ENCODE assay signal across 12 cellular contexts in genomic region chr19:7789447-7789846, GRCh38. TPM values are rescaled to one million over a fixed set of nuclear protein-coding genes. Genes with fewer than 3 reads are reported as not detected.
DNase-seq lines count a peak whose midpoint lies in the region; ATAC-seq, FAIRE-seq and TF ChIP-seq lines count a peak whose summit lies in the region.
"Had no signal": no experiment of that assay in that cellular context is flagged by ENCODE, and none has a peak within 500 bp of the region (broad histone marks: within the 10 kb centered on the region; RNA-seq: fewer than 3 reads in every experiment).

No MANE protein-coding gene starts in this region.

- no peak for TF ChIP-seq EP300 in K562 (IDR thresholded peaks at IDR 0.05; ENCODE audit: low read length)

- POLR2A ChIA-PET in CD8-positive, alpha-beta T cell (lab: Charles Lee) = no interaction called here
- POLR2A ChIA-PET in K562 (lab: Yijun Ruan, JAX) = no interaction called here
- POLR2A ChIA-PET in naive thymus-derived CD4-positive, alpha-beta T cell (lab: Charles Lee) = interaction anchor here (0.6 to 0.9 kb wide), 2 partner anchors 8 to 332 kb away, joined by 3 to 4 read pairs; no protein-coding TSS in a partner anchor

- CTCF ChIA-PET in CD8-positive, alpha-beta T cell (lab: Charles Lee) = interaction anchor here (0.6 to 1.7 kb wide), 2 partner anchors 109 to 140 kb away, joined by 4 to 5 read pairs; partner anchors contain the start of gene TRAPPC5
- CTCF ChIA-PET in K562 (lab: Yijun Ruan, JAX; ENCODE audit: low intra/inter-chr PET ratio) = no interaction called here
- CTCF ChIA-PET in naive thymus-derived CD4-positive, alpha-beta T cell (lab: Charles Lee) = no interaction called here

- no peaks in the 10 kb centered on the region for H4K20me1 ChIP-seq in K562 (replicated peaks; ENCODE audit: control insufficient read depth, insufficient read depth, low read length)

- no peaks in the 10 kb centered on the region for H3K9me3 ChIP-seq in CD8-positive, alpha-beta T cell (ENCODE audit: low read length)
- H3K9me3 ChIP-seq in K562 (replicated peaks; ENCODE audit: control insufficient read depth, insufficient read depth, low read depth, low read length) = no peaks in the 10 kb centered on the region; the same call in 1 of the 2 replicates
- H3K9me3 ChIP-seq in naive thymus-derived CD4-positive, alpha-beta T cell (ENCODE audit: control insufficient read depth in 2 of 3, low read length in 3 of 3) = no peaks in the 10 kb centered on the region

- H3K9me1 ChIP-seq in K562 (ENCODE audit: control insufficient read depth, insufficient read depth, low read length) = no peaks in the 10 kb centered on the region

- peak overlapping the region; percentile 73 for H3K4me3 Mint-ChIP-seq in CD8-positive, alpha-beta T cell
- H3K4me3 Mint-ChIP-seq in naive thymus-derived CD4-positive, alpha-beta T cell = peak overlapping the region in 9 of 10 donors; percentile 62 to 87 (median 75)

- in situ Hi-C loops in K562 (cut with MboI) = no loop called here

- H3K4me3 ChIP-seq in CD8-positive, alpha-beta T cell (ENCODE audit: low read depth, low read length) = peak overlapping the region; percentile 9
- H3K4me3 ChIP-seq in K562 = no peak overlapping the region
- peak overlapping the region; percentile 44 for H3K4me3 ChIP-seq in naive thymus-derived CD4-positive, alpha-beta T cell (ENCODE audit: low read length)

- H3K36me3 Mint-ChIP-seq in CD8-positive, alpha-beta T cell = no peaks in the 10 kb centered on the region
- H3K36me3 Mint-ChIP-seq in naive thymus-derived CD4-positive, alpha-beta T cell = no peaks in the 10 kb centered on the region

- peaks cover 28% of the 10 kb centered on the region for H3K27me3 Mint-ChIP-seq in CD8-positive, alpha-beta T cell (ENCODE audit: low read depth)
- H3K27me3 Mint-ChIP-seq in naive thymus-derived CD4-positive, alpha-beta T cell = peaks cover 5 to 51% (median 21%) of the 10 kb centered on the region in 5 donors

- TF ChIP-seq CTCF in CD8-positive, alpha-beta T cell (IDR thresholded peaks at IDR 0.05) = no peak
- TF ChIP-seq CTCF in K562 (IDR thresholded peaks at IDR 0.05 in 2 of 3, conservative IDR thresholded peaks at IDR 0.05 in 1 of 3; ENCODE audit: insufficient read depth in 2 of 3, low read depth in 1 of 3, low read length in 3 of 3) = no peak

- no peak for TF ChIP-seq POLR2A in K562 (conservative IDR thresholded peaks at IDR 0.05)

- H3K79me2 ChIP-seq in K562 (ENCODE audit: control insufficient read depth, insufficient read depth, low read length) = no peaks in the 10 kb centered on the region

- H3K4me2 ChIP-seq in K562 (ENCODE audit: insufficient read depth, low read length) = no peak overlapping the region

- TF ChIP-seq RAD21 in K562 (CRISPR knock-in tag; conservative IDR thresholded peaks at IDR 0.05 in 1 of 2, IDR thresholded peaks at IDR 0.05 in 1 of 2) = no peak

- peaks cover 9% of the 10 kb centered on the region for H3K27me3 ChIP-seq in CD8-positive, alpha-beta T cell (ENCODE audit: insufficient read depth, low read length)
- H3K27me3 ChIP-seq in K562 (ENCODE audit: control insufficient read depth in 2 of 2, insufficient read depth in 2 of 2, low read length in 2 of 2) = peaks cover 0 to 17% of the 10 kb centered on the region in 2 experiments; a peak in 3 of 5 replicates
- peaks cover 0 to 5% of the 10 kb centered on the region in 2 donors for H3K27me3 ChIP-seq in naive thymus-derived CD4-positive, alpha-beta T cell (ENCODE audit: control insufficient read depth in 2 of 2, insufficient read depth in 2 of 2, low read length in 2 of 2)

- H3K9ac ChIP-seq in K562 (ENCODE audit: insufficient read depth in 1 of 2, low read depth in 2 of 2, low read length in 2 of 2) = no peak overlapping the region

- no peaks in the 10 kb centered on the region for H3K36me3 ChIP-seq in CD8-positive, alpha-beta T cell (ENCODE audit: insufficient read depth, low read length)
- H3K36me3 ChIP-seq in K562 (ENCODE audit: control insufficient read depth, insufficient read depth, low read length) = no peaks in the 10 kb centered on the region
- H3K36me3 ChIP-seq in naive thymus-derived CD4-positive, alpha-beta T cell (ENCODE audit: control insufficient read depth in 2 of 3, insufficient read depth in 3 of 3, low read length in 3 of 3) = no peaks in the 10 kb centered on the region

- H3K4me1 Mint-ChIP-seq in CD8-positive, alpha-beta T cell (ENCODE audit: low read depth) = peaks cover 7% of the 10 kb centered on the region
- H3K4me1 Mint-ChIP-seq in naive thymus-derived CD4-positive, alpha-beta T cell = peaks cover 0 to 18% (median 11%) of the 10 kb centered on the region in 7 donors

- WGBS in K562 (ENCODE audit: insufficient coverage, low coverage, missing lambda C conversion rate) = 23% methylated on average over 8 of the region's 31 CpGs

- peak in 5 of 7 experiments; percentile 15 to 53 (median 35) for DNase-seq in CD8-positive, alpha-beta T cell
- peak; percentile 83 for DNase-seq in NCI-H2171 treated with DMSO at 0.1 percent for 48 hours (lab: John Stamatoyannopoulos, UW)
- peak in 2 of 4 experiments; percentile 40 to 57 for DNase-seq in K562 (ENCODE audit: extremely low read depth in 1 of 4, low spot score in 3 of 4)
- peak in 8 of 9 donors; percentile 33 to 63 (median 48) for DNase-seq in naive thymus-derived CD4-positive, alpha-beta T cell
- no peak for DNase-seq in NCI-H1092 treated with DMSO at 0.1 percent for 48 hours (lab: John Stamatoyannopoulos, UW)
- DNase-seq in OCI-M1 (lab: John Stamatoyannopoulos, UW) = no peak
- no peak for DNase-seq in HTR-8/SVneo (ENCODE audit: insufficient read length, low spot score)
- DNase-seq in COLO829 (ENCODE audit: low spot score) = no peak
- DNase-seq: amniotic stem cell, DND-41 had no signal

- no TSS peak for BruUV-seq in K562 (replicated peaks; lab: Mats Ljungman, UMichigan)

- H3K27ac Mint-ChIP-seq in CD8-positive, alpha-beta T cell = no peak overlapping the region
- H3K27ac Mint-ChIP-seq in naive thymus-derived CD4-positive, alpha-beta T cell = no peak overlapping the region

- peaks cover 9% of the 10 kb centered on the region for H3K4me1 ChIP-seq in CD8-positive, alpha-beta T cell (ENCODE audit: insufficient read depth, low read length)
- peaks cover 0 to 16% of the 10 kb centered on the region in 2 experiments; a peak in 2 of 5 replicates for H3K4me1 ChIP-seq in K562 (replicated peaks in 1 of 2; ENCODE audit: control insufficient read depth in 2 of 2, insufficient read depth in 2 of 2, low read length in 2 of 2)
- peaks cover 0 to 12% of the 10 kb centered on the region in 2 donors for H3K4me1 ChIP-seq in naive thymus-derived CD4-positive, alpha-beta T cell (ENCODE audit: control insufficient read depth in 2 of 2, insufficient read depth in 2 of 2, low read length in 2 of 2)

- no peak overlapping the region for H2AFZ ChIP-seq in K562 (ENCODE audit: low read depth, low read length)

- intact Hi-C loops in CD8-positive, alpha-beta T cell (cut with DNase I, micrococcal nuclease) = no loop called here
- intact Hi-C loops in K562 (cut with micrococcal nuclease) = no loop called here
- intact Hi-C loops in naive thymus-derived CD4-positive, alpha-beta T cell (cut with micrococcal nuclease) = no loop called here

- FAIRE-seq in K562 (lab: Jason Lieb, UNC) (no peak), HTR-8/SVneo (lab: Jason Lieb, UNC) (no peak)

- ATAC-seq in CD8-positive, alpha-beta T cell = peak; percentile 82
- ATAC-seq in K562 = peak; percentile 69
- peak; percentile 76 for ATAC-seq in naive thymus-derived CD4-positive, alpha-beta T cell

- peaks cover 6% of the 10 kb centered on the region for H3K9me3 Mint-ChIP-seq in CD8-positive, alpha-beta T cell
- H3K9me3 Mint-ChIP-seq in naive thymus-derived CD4-positive, alpha-beta T cell = peaks cover 0 to 10% (median 0%) of the 10 kb centered on the region in 11 donors

- no peak overlapping the region for H3K27ac ChIP-seq in CD8-positive, alpha-beta T cell (ENCODE audit: low read depth, low read length)
- H3K27ac ChIP-seq in K562 (ENCODE audit: extremely low read depth, low read depth, low read length) = no peak overlapping the region
- H3K27ac ChIP-seq in naive thymus-derived CD4-positive, alpha-beta T cell (ENCODE audit: low read depth, low read length) = no peak overlapping the region

RNA-seq across cellular contexts. Expression of gene CLEC4M, which starts 26.4 kb away (rescaled TPM):
- not detected for total RNA-seq in CD8-positive, alpha-beta T cell
- total RNA-seq in K562 (2011; cell fraction: chromatin; rRNA removed; ENCODE audit: low replicate concordance) = 0.37 and 0.69 TPM in 2 replicates
- 0.53 and 0.83 TPM in 2 replicates for total RNA-seq in K562 (2011; cell fraction: nucleolus; rRNA removed)
- 0.23 TPM in 1 of 2 replicates, not detected in the other for total RNA-seq in K562 (2011; cell fraction: nucleoplasm; rRNA removed)
- total RNA-seq in K562 (2014; rRNA removed) (not detected in 2 replicates), K562 (2014; rRNA removed; fragmentation: Illumina TruSeq; extraction: Trizol) (not detected in 2 replicates), K562 (2015; rRNA removed; fragmentation: Illumina TruSeq; extraction: Trizol) (not detected in 2 replicates), K562 (2021) (0.27 TPM in 1 of 2 replicates, not detected in the other)
- polyA plus RNA-seq in K562 (2011; rRNA removed) (0.18 and 0.62 TPM in 2 replicates), K562 (2014; fragmentation: Illumina TruSeq; extraction: Trizol) (not detected in 2 replicates), K562 (2014; fragmentation: Nextera tagmentation; extraction: Ambion mirVana) (under 1 TPM in 1 of 2 experiments, not detected in 1; 0.08 TPM), K562 (2014; rRNA removed) (not detected in 2 replicates)
- 0.19 and 0.32 TPM in 2 replicates for polyA plus RNA-seq in K562 (2011; cell fraction: cytosol; rRNA removed)
- polyA plus RNA-seq in K562 (2011; cell fraction: nucleus; rRNA removed) = 2.4 and 4.7 TPM in 2 replicates
- polyA plus RNA-seq in K562 (2012) = 0.05 and 0.58 TPM in 2 replicates
- polyA minus RNA-seq in K562 (2011; rRNA and poly(A)+ RNA removed) = 0.27 TPM in 1 of 2 replicates, not detected in the other
- not detected in 2 replicates for polyA minus RNA-seq in K562 (2011; cell fraction: cytosol; rRNA and poly(A)+ RNA removed)
- not detected in 2 replicates for polyA minus RNA-seq in K562 (2011; cell fraction: nucleus; rRNA and poly(A)+ RNA removed)
- total RNA-seq in naive thymus-derived CD4-positive, alpha-beta T cell = not detected
- under 1 TPM in 1 of 2 donors, not detected in 1; 0.74 TPM for polyA plus RNA-seq in naive thymus-derived CD4-positive, alpha-beta T cell
- total RNA-seq: M059J, mucosa of gallbladder had no signal

RNA-seq across cellular contexts. Expression of gene EVI5L, which starts 40.6 kb away (rescaled TPM):
- total RNA-seq in CD8-positive, alpha-beta T cell = 1 to 10 TPM; 4.1 to 4.2 TPM
- total RNA-seq in K562 (2011; cell fraction: chromatin; rRNA removed; ENCODE audit: low replicate concordance) = 2.9 and 11.6 TPM in 2 replicates
- 6.2 and 7.6 TPM in 2 replicates for total RNA-seq in K562 (2011; cell fraction: nucleolus; rRNA removed)
- 3.4 and 4.6 TPM in 2 replicates for total RNA-seq in K562 (2011; cell fraction: nucleoplasm; rRNA removed)
- total RNA-seq in K562 (2014; rRNA removed) (1.0 and 1.1 TPM in 2 replicates), K562 (2014; rRNA removed; fragmentation: Illumina TruSeq; extraction: Trizol) (0.13 and 0.76 TPM in 2 replicates), K562 (2015; rRNA removed; fragmentation: Illumina TruSeq; extraction: Trizol) (0.53 and 0.69 TPM in 2 replicates), K562 (2021) (1.8 and 1.9 TPM in 2 replicates)
- polyA plus RNA-seq in K562 (2011; rRNA removed) (1.4 and 2.8 TPM in 2 replicates), K562 (2014; fragmentation: Illumina TruSeq; extraction: Trizol) (1.5 TPM in 2 replicates), K562 (2014; fragmentation: Nextera tagmentation; extraction: Ambion mirVana) (not detected), K562 (2014; rRNA removed) (1.00 and 1.2 TPM in 2 replicates)
- 2.5 and 3.6 TPM in 2 replicates for polyA plus RNA-seq in K562 (2011; cell fraction: cytosol; rRNA removed)
- polyA plus RNA-seq in K562 (2011; cell fraction: nucleus; rRNA removed) = 4.8 and 5.7 TPM in 2 replicates
- polyA plus RNA-seq in K562 (2012) = 1.2 and 5.4 TPM in 2 replicates
- 2.9 and 3.4 TPM in 2 replicates for polyA minus RNA-seq in K562 (2011; rRNA and poly(A)+ RNA removed)
- polyA minus RNA-seq in K562 (2011; cell fraction: cytosol; rRNA and poly(A)+ RNA removed) = 3.0 and 3.9 TPM in 2 replicates
- polyA minus RNA-seq in K562 (2011; cell fraction: nucleus; rRNA and poly(A)+ RNA removed) = 3.5 and 5.4 TPM in 2 replicates
- 10 to 100 TPM in 3 of 5 experiments, 1 to 10 TPM in 2; 7.4 to 12.2 (median 11.4) TPM for total RNA-seq in naive thymus-derived CD4-positive, alpha-beta T cell
- 1 to 10 TPM; 2.5 to 3.8 TPM for polyA plus RNA-seq in naive thymus-derived CD4-positive, alpha-beta T cell

RNA-seq across cellular contexts. Expression of gene CD209, which starts 42.1 kb away (rescaled TPM):
- total RNA-seq in CD8-positive, alpha-beta T cell = not detected
- not detected in 2 replicates for total RNA-seq in K562 (2011; cell fraction: chromatin; rRNA removed; ENCODE audit: low replicate concordance)
- not detected in 2 replicates for total RNA-seq in K562 (2011; cell fraction: nucleolus; rRNA removed)
- not detected in 2 replicates for total RNA-seq in K562 (2011; cell fraction: nucleoplasm; rRNA removed)
- total RNA-seq in K562 (2014; rRNA removed) (not detected in 2 replicates), K562 (2014; rRNA removed; fragmentation: Illumina TruSeq; extraction: Trizol) (not detected in 2 replicates), K562 (2015; rRNA removed; fragmentation: Illumina TruSeq; extraction: Trizol) (not detected in 2 replicates), K562 (2021) (not detected in 2 replicates)
- polyA plus RNA-seq in K562 (2011; rRNA removed) (0.01 TPM in 2 replicates), K562 (2014; fragmentation: Illumina TruSeq; extraction: Trizol) (not detected in 2 replicates), K562 (2014; fragmentation: Nextera tagmentation; extraction: Ambion mirVana) (not detected), K562 (2014; rRNA removed) (not detected in 2 replicates)
- 0.01 and 0.04 TPM in 2 replicates for polyA plus RNA-seq in K562 (2011; cell fraction: cytosol; rRNA removed)
- not detected in 2 replicates for polyA plus RNA-seq in K562 (2011; cell fraction: nucleus; rRNA removed)
- 0.04 TPM in 1 of 2 replicates, not detected in the other for polyA plus RNA-seq in K562 (2012)
- polyA minus RNA-seq in K562 (2011; rRNA and poly(A)+ RNA removed) = not detected in 2 replicates
- polyA minus RNA-seq in K562 (2011; cell fraction: cytosol; rRNA and poly(A)+ RNA removed) = not detected in 2 replicates
- polyA minus RNA-seq in K562 (2011; cell fraction: nucleus; rRNA and poly(A)+ RNA removed) = not detected in 2 replicates
- total RNA-seq in naive thymus-derived CD4-positive, alpha-beta T cell = under 1 TPM in 3 of 5 experiments, not detected in 2; 0.27 to 0.68 (median 0.32) TPM
- not detected for polyA plus RNA-seq in naive thymus-derived CD4-positive, alpha-beta T cell
- total RNA-seq: M059J had no signal

RNA-seq across cellular contexts. Expression of gene CLEC4G, which starts 57.5 kb away (rescaled TPM):
- total RNA-seq in CD8-positive, alpha-beta T cell = not detected
- total RNA-seq in K562 (2011; cell fraction: chromatin; rRNA removed; ENCODE audit: low replicate concordance) = not detected in 2 replicates
- total RNA-seq in K562 (2011; cell fraction: nucleolus; rRNA removed) = not detected in 2 replicates
- not detected in 2 replicates for total RNA-seq in K562 (2011; cell fraction: nucleoplasm; rRNA removed)
- total RNA-seq in K562 (2014; rRNA removed) (not detected in 2 replicates), K562 (2014; rRNA removed; fragmentation: Illumina TruSeq; extraction: Trizol) (not detected in 2 replicates), K562 (2015; rRNA removed; fragmentation: Illumina TruSeq; extraction: Trizol) (not detected in 2 replicates), K562 (2021) (not detected in 2 replicates)
- polyA plus RNA-seq in K562 (2011; rRNA removed) (not detected in 2 replicates), K562 (2014; fragmentation: Illumina TruSeq; extraction: Trizol) (not detected in 2 replicates), K562 (2014; fragmentation: Nextera tagmentation; extraction: Ambion mirVana) (not detected), K562 (2014; rRNA removed) (not detected in 2 replicates)
- polyA plus RNA-seq in K562 (2011; cell fraction: cytosol; rRNA removed) = not detected in 2 replicates
- polyA plus RNA-seq in K562 (2011; cell fraction: nucleus; rRNA removed) = not detected in 2 replicates
- polyA plus RNA-seq in K562 (2012) = not detected in 2 replicates
- not detected in 2 replicates for polyA minus RNA-seq in K562 (2011; rRNA and poly(A)+ RNA removed)
- polyA minus RNA-seq in K562 (2011; cell fraction: cytosol; rRNA and poly(A)+ RNA removed) = not detected in 2 replicates
- polyA minus RNA-seq in K562 (2011; cell fraction: nucleus; rRNA and poly(A)+ RNA removed) = not detected in 2 replicates
- total RNA-seq in naive thymus-derived CD4-positive, alpha-beta T cell = 1 to 10 TPM in 1 of 5 experiments, not detected in 4; 1.2 TPM
- polyA plus RNA-seq in naive thymus-derived CD4-positive, alpha-beta T cell = not detected
- total RNA-seq: M059J had no signal

Comparison
In these comparisons a context has a peak if more than half of its experiments do, and no peak if none do; other contexts are left out.
1. DNase-seq: peak in CD8-positive, alpha-beta T cell (5 of 7), NCI-H2171 treated with DMSO at 0.1 percent for 48 hours (single experiment) and naive thymus-derived CD4-positive, alpha-beta T cell (8 of 9); none in NCI-H1092 treated with DMSO at 0.1 percent for 48 hours (single experiment), OCI-M1 (single experiment), HTR-8/SVneo (single experiment) and COLO829 (single experiment).
2. Peak in every context shown above with its lines, with median percentiles within 50 percentile points of each other: ATAC-seq.